In the genomic region with DNA sequence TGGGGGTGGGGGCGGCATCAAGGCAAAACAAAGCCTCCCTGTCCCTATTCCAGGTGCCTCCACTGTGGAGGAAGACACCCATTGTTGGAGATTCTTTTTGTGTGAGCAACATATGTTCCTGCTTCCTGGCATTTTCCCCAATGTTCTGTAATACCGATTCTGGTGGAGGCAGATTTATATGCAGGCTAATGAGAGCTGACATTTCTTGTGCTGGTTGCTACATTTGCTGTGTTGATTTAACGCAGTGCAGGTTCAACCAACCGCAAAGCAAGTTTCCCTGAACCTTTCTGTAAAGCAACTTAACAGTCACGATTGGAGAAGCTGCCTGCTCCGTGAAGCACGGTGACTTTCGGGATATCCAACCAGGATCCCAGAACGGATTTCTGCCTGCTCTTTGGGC, we compare ENCODE assay signal across 16 cellular contexts.
DNase-seq lines count a peak whose midpoint lies in the region; ATAC-seq and TF ChIP-seq lines count a peak whose summit lies in the region.
"Had no signal": no experiment of that assay in that cellular context is flagged by ENCODE, and none has a peak within 500 bp of the region (broad histone marks: within the 10 kb centered on the region; RNA-seq: fewer than 3 reads in every experiment).

No MANE protein-coding gene starts in this region.

- peaks cover 21% of the 10 kb centered on the region for H3K4me1 ChIP-seq in foreskin keratinocyte
- H3K4me1 ChIP-seq: BE2C, pancreas had no signal

- H3K4me1 Mint-ChIP-seq in activated naive CD8-positive, alpha-beta T cell treated with anti-CD3 and anti-CD28 coated beads, Interleukin-2, amount 50 U/mL, for 24 hours, result no peaks in the 10 kb centered on the region

- H3K4me3 ChIP-seq in WERI-Rb-1 (ENCODE audit: low read depth, low read length), result no peak overlapping the region
- H3K4me3 ChIP-seq: pancreas had no signal

- no peaks in the 10 kb centered on the region for H3K27me3 Mint-ChIP-seq in activated naive CD8-positive, alpha-beta T cell treated with anti-CD3 and anti-CD28 coated beads, Interleukin-2, amount 50 U/mL, for 24 hours

- no peaks in the 10 kb centered on the region for H3K9me3 Mint-ChIP-seq in activated naive CD8-positive, alpha-beta T cell treated with anti-CD3 and anti-CD28 coated beads, Interleukin-2, amount 50 U/mL, for 24 hours
- H3K9me3 Mint-ChIP-seq: T-helper 1 cell treated with Interleukin-12 subunit alpha and Interleukin-12 subunit beta and Interleukin-4 antibody, amounts not matched to agents 30 μg/mL and 1 μg/mL, for 36 hours had no signal

- no peaks in the 10 kb centered on the region for H3K9me3 ChIP-seq in WERI-Rb-1 (ENCODE audit: severe bottlenecking)
- H3K9me3 ChIP-seq: BE2C, pancreas had no signal

- intact Hi-C loops in sciatic nerve (cut with DNase I), result no loop called here

- in situ Hi-C loops in G401 (cut with HindIII; ENCODE audit: low sequenced_read_pairs), result no loop called here

- H3K27me3 ChIP-seq in WERI-Rb-1 (ENCODE audit: insufficient read depth, low read depth, severe bottlenecking), result no peaks in the 10 kb centered on the region
- no peaks in the 10 kb centered on the region for H3K27me3 ChIP-seq in foreskin keratinocyte
- H3K27me3 ChIP-seq: BE2C, pancreas had no signal

- no peaks in the 10 kb centered on the region for H3K36me3 ChIP-seq in WERI-Rb-1
- H3K36me3 ChIP-seq: BE2C, pancreas had no signal

- no peak for TF ChIP-seq CTCF in WERI-Rb-1 (IDR thresholded peaks at IDR 0.05; ENCODE audit: low read depth, low read length)
- no peak for TF ChIP-seq CTCF in foreskin keratinocyte (conservative IDR thresholded peaks at IDR 0.05)

- no peaks in the 10 kb centered on the region for H3K36me3 Mint-ChIP-seq in activated naive CD8-positive, alpha-beta T cell treated with anti-CD3 and anti-CD28 coated beads, Interleukin-2, amount 50 U/mL, for 24 hours (ENCODE audit: low read depth)

- no peak overlapping the region for H3K4me3 Mint-ChIP-seq in activated naive CD8-positive, alpha-beta T cell treated with anti-CD3 and anti-CD28 coated beads, Interleukin-2, amount 50 U/mL, for 24 hours
- H3K4me3 Mint-ChIP-seq: T-helper 1 cell treated with Interleukin-12 subunit alpha and Interleukin-12 subunit beta and Interleukin-4 antibody, amounts not matched to agents 30 μg/mL and 1 μg/mL, for 36 hours had no signal

- H3K27ac Mint-ChIP-seq in activated naive CD8-positive, alpha-beta T cell treated with anti-CD3 and anti-CD28 coated beads, Interleukin-2, amount 50 U/mL, for 24 hours, result no peak overlapping the region
- H3K27ac Mint-ChIP-seq: T-helper 1 cell treated with Interleukin-12 subunit alpha and Interleukin-12 subunit beta and Interleukin-4 antibody, amounts not matched to agents 30 μg/mL and 1 μg/mL, for 36 hours had no signal

- H3K27ac ChIP-seq in WERI-Rb-1 (no peak overlapping the region), foreskin keratinocyte (no peak overlapping the region)
- H3K27ac ChIP-seq: pancreas had no signal

- peak; percentile 34 for DNase-seq in A172 (ENCODE audit: low spot score)
- DNase-seq in G401 (ENCODE audit: low spot score), result peak; percentile 97
- peak; percentile 38 for DNase-seq in WERI-Rb-1
- peak; percentile 60 to 68 for DNase-seq in foreskin keratinocyte
- no peak for DNase-seq in activated gamma-delta T cell treated with Interleukin-2 at 50 U/mL for 16 hours
- no peak for DNase-seq in NCI-H187 (lab: John Stamatoyannopoulos, UW)
- DNase-seq in sciatic nerve (ENCODE audit: low spot score), result no peak
- DNase-seq in activated naive CD8-positive, alpha-beta T cell treated with anti-CD3 and anti-CD28 coated beads, Interleukin-2, amount 50 U/mL, for 24 hours, result no peak
- DNase-seq: activated CD4-positive, alpha-beta T cell treated with anti-CD3 and anti-CD28 coated beads, Interleukin-2, amount 50 U/mL, for 48 hours; activated naive CD4-positive, alpha-beta T cell treated with Interleukin-2 at 50 U/mL for 16 hours; BE2C; dermis blood vessel endothelial cell; NCI-H146; pancreas; stimulated activated CD4-positive, alpha-beta T cell treated with anti-CD3 and anti-CD28 coated beads, Interleukin-1b, Interleukin-23, amount 100 ng/mL, for 48 hours had no signal

- ATAC-seq in foreskin keratinocyte, result no peak
- ATAC-seq in sciatic nerve, result no peak
- no peak for ATAC-seq in activated naive CD8-positive, alpha-beta T cell treated with anti-CD3 and anti-CD28 coated beads, Interleukin-2, amount 50 U/mL, for 24 hours

Comparison
In these comparisons a context has a peak if more than half of its experiments do, and no peak if none do; other contexts are left out.
1. DNase-seq: peak in A172 (single experiment), G401 (single experiment), WERI-Rb-1 (single experiment) and foreskin keratinocyte (2 of 2); none in activated gamma-delta T cell treated with Interleukin-2 at 50 U/mL for 16 hours (single experiment), NCI-H187 (0 of 2), sciatic nerve (single experiment) and activated naive CD8-positive, alpha-beta T cell treated with anti-CD3 and anti-CD28 coated beads, Interleukin-2, amount 50 U/mL, for 24 hours (single experiment).